Comparison of ENCODE assay signal across 8 cellular contexts in genomic region chr22:42444060-42444904, GRCh38. TPM values are rescaled to one million over a fixed set of nuclear protein-coding genes. Genes with fewer than 3 reads are reported as not detected.
A peak's percentile ranks its signal among the peaks of the same experiment; 100 is the strongest.
DNase-seq lines count a peak whose midpoint lies in the region; ATAC-seq and TF ChIP-seq lines count a peak whose summit lies in the region.

No MANE protein-coding gene starts in this region.

- H3K4me1 ChIP-seq in ascending aorta (peaks cover 0 to 17% of the 10 kb centered on the region in 2 donors), right cardiac atrium (ENCODE audit: control insufficient read depth, insufficient read depth, low read length) (peaks cover 2% of the 10 kb centered on the region), urinary bladder (ENCODE audit: insufficient read depth) (no peaks in the 10 kb centered on the region)

- H3K27ac ChIP-seq in ascending aorta: peak overlapping the region; percentile 81 to 82
- H3K27ac ChIP-seq in right cardiac atrium (ENCODE audit: low read length): peak overlapping the region; percentile 40
- H3K27ac ChIP-seq in urinary bladder (ENCODE audit: low read depth): peak overlapping the region; percentile 57

- intact Hi-C loops in ascending aorta (cut with DNase I): loop anchor here (2.0 to 5.0 kb wide), 2 partner anchors 108 to 353 kb away; partner anchors contain the start of genes NDUFA6 and SERHL2
- intact Hi-C loops in right cardiac atrium (cut with DNase I): loop anchor here in 1 of 4 donors (10.0 kb wide), 1 partner anchor 359 kb away; no protein-coding TSS in a partner anchor

- DNase-seq in GM06990 (ENCODE audit: extremely low read depth, insufficient read length) (peak; percentile 87), NCI-H1105 (lab: John Stamatoyannopoulos, UW) (peak; percentile 75), T-helper 2 cell (peak; percentile 54 to 87 (median 71)), ascending aorta (ENCODE audit: low spot score in 2 of 2) (peak; percentile 62 to 93), right cardiac atrium (peak; percentile 84 to 95 (median 94)), pulmonary artery endothelial cell (ENCODE audit: low read depth, low spot score) (peak; percentile 57)

- ATAC-seq in right cardiac atrium (peak; percentile 86 to 87), HG02852 (IDR thresholded peaks at IDR 0.05; ENCODE audit: unreplicated experiment) (no peak)

- H3K36me3 ChIP-seq in GM06990 (ENCODE audit: control insufficient read depth, insufficient read depth, low read length) (peaks cover 1% of the 10 kb centered on the region), ascending aorta (no peaks in the 10 kb centered on the region), urinary bladder (ENCODE audit: insufficient read depth) (no peaks in the 10 kb centered on the region)

- H3K27me3 ChIP-seq in GM06990 (replicated peaks; ENCODE audit: control insufficient read depth, insufficient read depth, low read length) (no peaks in the 10 kb centered on the region), ascending aorta (no peaks in the 10 kb centered on the region), right cardiac atrium (ENCODE audit: control insufficient read depth, insufficient read depth) (no peaks in the 10 kb centered on the region)

- WGBS in right cardiac atrium: 1% methylated on average over 28 of the region's 28 CpGs
- WGBS in urinary bladder: under 1% methylated on average over 28 of the region's 28 CpGs

- TF ChIP-seq CTCF in GM06990 (IDR thresholded peaks at IDR 0.05; ENCODE audit: insufficient read depth, low read length, poor library complexity, severe bottlenecking) (peak; percentile 72), ascending aorta (IDR thresholded peaks at IDR 0.05) (peak; percentile 48 to 61 (median 57))

- H3K9me3 ChIP-seq in ascending aorta (no peaks in the 10 kb centered on the region), right cardiac atrium (ENCODE audit: control insufficient read depth, low read length) (no peaks in the 10 kb centered on the region)

- peak overlapping the region; percentile 15 for H3K4me3 ChIP-seq in GM06990 (replicated peaks; ENCODE audit: low read depth, low read length)
- H3K4me3 ChIP-seq in ascending aorta: peak overlapping the region; percentile 38 to 64
- H3K4me3 ChIP-seq in right cardiac atrium (ENCODE audit: low read length): peak overlapping the region; percentile 8
- H3K4me3 ChIP-seq in urinary bladder (ENCODE audit: low read depth, low read length): peak overlapping the region; percentile 32

RNA-seq across cellular contexts. Expression of gene NFAM1, which starts 12.1 kb away (rescaled TPM):
- 1.5 TPM for total RNA-seq in ascending aorta
- 1 to 10 TPM; 2.5 to 4.9 (median 3.2) TPM for total RNA-seq in right cardiac atrium
- polyA plus RNA-seq in right cardiac atrium: 1.0 TPM
- not detected in 2 replicates for total RNA-seq in pulmonary artery endothelial cell
- total RNA-seq in urinary bladder: 0.79 TPM
- polyA plus RNA-seq in urinary bladder: 1.2 TPM
